ENCODE assay signal across 11 cellular contexts in genomic region chr1:32182060-32182459, GRCh38. TPM values are rescaled to one million over a fixed set of nuclear protein-coding genes. Genes with fewer than 3 reads are reported as not detected.
DNase-seq lines count a peak whose midpoint lies in the region; ATAC-seq and TF ChIP-seq lines count a peak whose summit lies in the region.
"Had no signal": no experiment of that assay in that cellular context is flagged by ENCODE, and none has a peak within 500 bp of the region (broad histone marks: within the 10 kb centered on the region; RNA-seq: fewer than 3 reads in every experiment).

No MANE protein-coding gene starts in this region.

- H3K36me3 ChIP-seq in upper lobe of left lung = peaks cover 2 to 55% (median 34%) of the 10 kb centered on the region in 4 donors

- peak overlapping the region in 1 of 4 donors; percentile 77 for H3K4me3 ChIP-seq in upper lobe of left lung
- H3K4me3 ChIP-seq: SK-N-MC had no signal

- H3K9me3 Mint-ChIP-seq in activated naive CD4-positive, alpha-beta T cell treated with anti-CD3 and anti-CD28 coated beads, Interleukin-2, amount 10 ng/mL, durations not matched to agents 7 days and 5 days = no peaks in the 10 kb centered on the region
- no peaks in the 10 kb centered on the region for H3K9me3 Mint-ChIP-seq in stimulated activated naive CD8-positive, alpha-beta T cell treated with anti-CD3 and anti-CD28 coated beads, Interleukin-15, amount 100 ng/mL, for 72 hours

- peaks cover 36 to 60% (median 45%) of the 10 kb centered on the region in 4 donors for H3K4me1 ChIP-seq in upper lobe of left lung

- peak overlapping the region; percentile 52 for H3K4me3 Mint-ChIP-seq in activated naive CD4-positive, alpha-beta T cell treated with anti-CD3 and anti-CD28 coated beads, Interleukin-2, amount 10 ng/mL, durations not matched to agents 7 days and 5 days
- peak overlapping the region; percentile 65 to 99 for H3K4me3 Mint-ChIP-seq in stimulated activated naive CD8-positive, alpha-beta T cell treated with anti-CD3 and anti-CD28 coated beads, Interleukin-15, amount 100 ng/mL, for 72 hours

- CTCF ChIA-PET in activated naive CD4-positive, alpha-beta T cell treated with anti-CD3 and anti-CD28 coated beads, Interleukin-2, amount 10 ng/mL, durations not matched to agents 7 days and 5 days (lab: Charles Lee) = interaction anchor here (1.5 kb wide), 1 partner anchor 191 kb away, joined by 3 read pairs; no protein-coding TSS in a partner anchor

- no peaks in the 10 kb centered on the region for H3K27me3 ChIP-seq in upper lobe of left lung

- TF ChIP-seq CTCF in VCaP (conservative IDR thresholded peaks at IDR 0.05) = no peak
- no peak for TF ChIP-seq CTCF in upper lobe of left lung (IDR thresholded peaks at IDR 0.05)
- no peak for TF ChIP-seq CTCF in omental fat pad (IDR thresholded peaks at IDR 0.05)

- no peak for TF ChIP-seq POLR2A in upper lobe of left lung (IDR thresholded peaks at IDR 0.05)

- no peak overlapping the region for H3K27ac Mint-ChIP-seq in activated naive CD4-positive, alpha-beta T cell treated with anti-CD3 and anti-CD28 coated beads, Interleukin-2, amount 10 ng/mL, durations not matched to agents 7 days and 5 days
- H3K27ac Mint-ChIP-seq in stimulated activated naive CD8-positive, alpha-beta T cell treated with anti-CD3 and anti-CD28 coated beads, Interleukin-15, amount 100 ng/mL, for 72 hours = peak overlapping the region; percentile 41 to 91

- WGBS in upper lobe of left lung, 2 donors = 87 to 95% methylated on average over 6 of the region's 6 CpGs

- TF ChIP-seq EP300 in upper lobe of left lung (IDR thresholded peaks at IDR 0.05) = no peak

- H3K4me1 Mint-ChIP-seq in activated naive CD4-positive, alpha-beta T cell treated with anti-CD3 and anti-CD28 coated beads, Interleukin-2, amount 10 ng/mL, durations not matched to agents 7 days and 5 days = peaks cover 64% of the 10 kb centered on the region
- H3K4me1 Mint-ChIP-seq in stimulated activated naive CD8-positive, alpha-beta T cell treated with anti-CD3 and anti-CD28 coated beads, Interleukin-15, amount 100 ng/mL, for 72 hours = peaks cover 75% of the 10 kb centered on the region

- H3K27ac ChIP-seq in VCaP (peak overlapping the region; percentile 91; the same call in 1 of the 2 replicates), upper lobe of left lung (no peak overlapping the region)
- H3K27ac ChIP-seq: SK-N-MC had no signal

- peaks cover 4% of the 10 kb centered on the region for H3K27me3 Mint-ChIP-seq in activated naive CD4-positive, alpha-beta T cell treated with anti-CD3 and anti-CD28 coated beads, Interleukin-2, amount 10 ng/mL, durations not matched to agents 7 days and 5 days
- no peaks in the 10 kb centered on the region for H3K27me3 Mint-ChIP-seq in stimulated activated naive CD8-positive, alpha-beta T cell treated with anti-CD3 and anti-CD28 coated beads, Interleukin-15, amount 100 ng/mL, for 72 hours

- H3K9me3 ChIP-seq in upper lobe of left lung = no peaks in the 10 kb centered on the region

- no peak for DNase-seq in activated naive CD4-positive, alpha-beta T cell treated with anti-CD3 and anti-CD28 coated beads, Interleukin-2, amount 10 ng/mL, durations not matched to agents 7 days and 5 days
- no peak for DNase-seq in activated naive CD4-positive, alpha-beta T cell treated with anti-CD3 and anti-CD28 coated beads, Interleukin-2, amount 50 U/mL, for 16 hours
- peak; percentile 17 for DNase-seq in fibroblast of gingiva (ENCODE audit: low read depth)
- DNase-seq in stimulated activated naive CD8-positive, alpha-beta T cell treated with anti-CD3 and anti-CD28 coated beads, Interleukin-15, amount 100 ng/mL, for 72 hours = no peak
- DNase-seq in COR-L47 (lab: John Stamatoyannopoulos, UW) = no peak
- DNase-seq in upper lobe of left lung = no peak
- DNase-seq in omental fat pad (ENCODE audit: low spot score) = no peak
- DNase-seq: NCI-H446 treated with DMSO at 0.1 percent for 48 hours had no signal

- ATAC-seq in stimulated activated naive CD8-positive, alpha-beta T cell treated with anti-CD3 and anti-CD28 coated beads, Interleukin-15, amount 100 ng/mL, for 72 hours = no peak
- no peak for ATAC-seq in upper lobe of left lung (ENCODE audit: low FRiP score in 2 of 2)
- no peak for ATAC-seq in omental fat pad (ENCODE audit: low FRiP score)

- peaks cover 49% of the 10 kb centered on the region for H3K36me3 Mint-ChIP-seq in activated naive CD4-positive, alpha-beta T cell treated with anti-CD3 and anti-CD28 coated beads, Interleukin-2, amount 10 ng/mL, durations not matched to agents 7 days and 5 days

RNA-seq across cellular contexts. Expression of gene TXLNA, which starts 2.6 kb away (rescaled TPM):
- total RNA-seq in upper lobe of left lung (10 to 100 TPM; 29.3 to 57.5 (median 47.5) TPM), omental fat pad (10 to 100 TPM; 41.9 to 80.8 (median 49.0) TPM)

RNA-seq across cellular contexts. Expression of gene CCDC28B, which starts 18.3 kb away (rescaled TPM):
- total RNA-seq in upper lobe of left lung (1 to 10 TPM in 5 of 6 donors, under 1 TPM in 1; 0.98 to 4.2 (median 3.2) TPM), omental fat pad (1 to 10 TPM; 2.6 to 5.5 (median 3.1) TPM)

RNA-seq across cellular contexts. Expression of gene IQCC, which starts 23.4 kb away (rescaled TPM):
- 1 to 10 TPM in 5 of 6 donors, under 1 TPM in 1; 0.55 to 6.3 (median 1.9) TPM for total RNA-seq in upper lobe of left lung
- total RNA-seq in omental fat pad = 1 to 10 TPM in 3 of 4 donors, under 1 TPM in 1; 0.60 to 1.9 (median 1.2) TPM

RNA-seq across cellular contexts. Expression of gene DCDC2B, which starts 26.8 kb away (rescaled TPM):
- 10 to 100 TPM in 1 of 6 donors, 1 to 10 TPM in 4, under 1 TPM in 1; 0.11 to 11.4 (median 4.5) TPM for total RNA-seq in upper lobe of left lung
- not detected for total RNA-seq in omental fat pad
- total RNA-seq: LHCN-M2 had no signal

RNA-seq across cellular contexts. Expression of gene TMEM234, which starts 40.1 kb away (rescaled TPM):
- total RNA-seq in upper lobe of left lung = 10 to 100 TPM; 14.9 to 62.9 (median 21.1) TPM
- 10 to 100 TPM in 3 of 4 donors, 1 to 10 TPM in 1; 8.8 to 15.4 (median 11.3) TPM for total RNA-seq in omental fat pad
